In the genomic region with DNA sequence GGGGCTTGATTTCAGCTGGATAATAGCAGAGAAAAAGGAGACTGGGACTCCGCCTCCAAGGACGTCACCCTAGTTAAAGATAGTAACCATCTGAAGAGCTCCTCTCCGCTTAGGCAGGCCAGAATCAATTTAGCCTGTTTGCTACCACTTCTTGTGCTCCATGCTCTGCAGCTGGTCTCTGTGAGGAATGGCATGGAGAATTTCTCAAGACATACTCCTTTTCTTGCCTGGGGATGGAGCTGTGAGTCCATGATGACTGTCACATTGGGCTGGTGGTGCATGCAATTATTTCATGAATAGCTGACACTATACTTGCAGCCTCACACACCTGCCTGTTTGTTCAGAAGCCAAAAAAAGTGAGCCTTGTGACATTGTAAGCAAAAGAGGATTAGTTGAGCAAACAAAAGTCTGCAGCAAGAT, we compare ENCODE assay signal across 9 cellular contexts.
DNase-seq lines count a peak whose midpoint lies in the region; ATAC-seq and TF ChIP-seq lines count a peak whose summit lies in the region.
"Had no signal": no experiment of that assay in that cellular context is flagged by ENCODE, and none has a peak within 500 bp of the region (broad histone marks: within the 10 kb centered on the region; RNA-seq: fewer than 3 reads in every experiment).

No MANE protein-coding gene starts in this region.

- DNase-seq in AG10803 (ENCODE audit: low read depth): peak; percentile 54
- peak; percentile 15 for DNase-seq in H4 (ENCODE audit: low spot score)
- peak; percentile 89 for DNase-seq in NCI-H748 (lab: John Stamatoyannopoulos, UW; ENCODE audit: unreplicated experiment)
- peak; percentile 69 for DNase-seq in fibroblast of peridontal ligament (ENCODE audit: extremely low read depth)
- no peak for DNase-seq in activated T-cell treated with anti-CD3 and anti-CD28 coated beads, Interleukin-2, amount 50 U/mL, for 48 hours
- no peak for DNase-seq in left lobe of liver (ENCODE audit: low spot score)
- DNase-seq in islet precursor cell: no peak
- DNase-seq in stimulated activated CD4-positive, alpha-beta T cell treated with anti-CD3 and anti-CD28 coated beads, Interleukin-4, amount 100 ng/mL, for 24 hours: no peak
- DNase-seq: activated naive CD4-positive, alpha-beta T cell treated with Interleukin-2 at 50 U/mL for 16 hours had no signal

- H3K4me3 ChIP-seq in AG10803 (ENCODE audit: low read length): no peak overlapping the region

- no peak for ATAC-seq in left lobe of liver

- peak; percentile 33 for TF ChIP-seq CTCF in AG10803 (conservative IDR thresholded peaks at IDR 0.05; ENCODE audit: low read length)

Comparison
In these comparisons a context has a peak if more than half of its experiments do, and no peak if none do; other contexts are left out.
1. DNase-seq: peak in AG10803 (single experiment), H4 (single experiment), NCI-H748 (single experiment) and fibroblast of peridontal ligament (single experiment); none in activated T-cell treated with anti-CD3 and anti-CD28 coated beads, Interleukin-2, amount 50 U/mL, for 48 hours (0 of 2), left lobe of liver (single experiment), islet precursor cell (single experiment) and stimulated activated CD4-positive, alpha-beta T cell treated with anti-CD3 and anti-CD28 coated beads, Interleukin-4, amount 100 ng/mL, for 24 hours (single experiment).